ENCODE assay signal across 8 cellular contexts in the genomic region with DNA sequence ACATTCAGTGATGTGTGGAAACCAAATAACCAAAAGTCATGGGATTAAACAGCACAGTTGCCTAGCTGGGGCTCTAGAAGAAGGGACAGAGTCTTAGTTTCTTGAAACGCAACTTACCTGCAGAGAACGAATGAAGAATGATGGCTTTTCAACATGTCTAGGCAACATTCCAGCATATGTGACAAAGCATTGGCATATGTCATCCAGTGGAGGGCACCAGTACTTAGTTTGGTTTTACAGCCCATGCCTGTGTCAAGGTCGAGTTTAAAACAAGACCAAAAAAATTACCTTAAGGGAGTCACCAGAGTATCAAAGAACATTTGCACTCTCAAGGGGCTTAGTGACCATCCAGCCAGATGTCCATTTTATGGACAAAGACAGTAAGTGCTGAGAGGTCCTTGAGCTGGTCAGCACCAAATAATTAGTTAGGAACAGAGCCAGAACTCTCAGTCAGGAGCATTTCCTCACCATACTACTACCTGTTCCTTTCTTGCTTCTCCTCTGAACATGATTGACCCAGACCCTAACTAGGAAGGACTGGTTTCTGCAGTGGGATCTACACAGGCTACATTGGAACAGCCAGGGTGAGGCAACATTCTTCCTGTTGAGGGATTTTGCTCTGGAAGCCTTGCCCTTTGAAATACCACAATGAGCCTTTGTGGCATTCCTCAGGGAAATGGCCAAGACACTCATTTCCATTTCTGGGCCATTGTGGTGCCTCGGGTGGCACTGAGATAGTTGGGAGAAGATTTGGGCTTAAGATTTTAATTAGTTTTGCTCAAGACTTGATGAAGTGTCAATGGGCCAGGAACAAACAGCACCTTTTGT.
DNase-seq lines count a peak whose midpoint lies in the region; ATAC-seq and TF ChIP-seq lines count a peak whose summit lies in the region.

No MANE protein-coding gene starts in this region.

- ATAC-seq in GM19397 (IDR thresholded peaks at IDR 0.05; ENCODE audit: unreplicated experiment) = peak; percentile 60

- TF ChIP-seq POLR2A in prostate gland (IDR thresholded peaks at IDR 0.05) = no peak

- DNase-seq in EH (ENCODE audit: low read depth) = peak; percentile 25
- peak; percentile 42 for DNase-seq in HuH-7 (ENCODE audit: low spot score)
- peak; percentile 71 for DNase-seq in SW480 (ENCODE audit: low spot score)
- no peak for DNase-seq in epithelial cell of proximal tubule (ENCODE audit: low read depth)
- peak; percentile 33 for DNase-seq in prostate gland (ENCODE audit: low spot score)
- DNase-seq in islet precursor cell = no peak
- no peak for DNase-seq in ureter (ENCODE audit: low spot score)

- no peak overlapping the region for H3K27ac ChIP-seq in prostate gland

- H3K4me1 ChIP-seq in prostate gland (replicated peaks) = no peaks in the 10 kb centered on the region

- H3K4me3 ChIP-seq in epithelial cell of proximal tubule (ENCODE audit: low read depth, low read length) (no peak overlapping the region), prostate gland (no peak overlapping the region)

- 43% methylated on average over 4 of the region's 4 CpGs for WGBS in prostate gland

- no peaks in the 10 kb centered on the region for H3K36me3 ChIP-seq in prostate gland

- TF ChIP-seq CTCF in epithelial cell of proximal tubule (conservative IDR thresholded peaks at IDR 0.05; ENCODE audit: low read depth, low read length) (peak; percentile 61), prostate gland (IDR thresholded peaks at IDR 0.05) (peak in 3 of 4 experiments; percentile 30 to 47 (median 45))

- intact Hi-C loops in prostate gland (cut with DNase I) = no loop called here

- no peaks in the 10 kb centered on the region for H3K27me3 ChIP-seq in prostate gland (replicated peaks; ENCODE audit: insufficient read depth)

- H3K9me3 ChIP-seq in prostate gland = no peaks in the 10 kb centered on the region

Comparison
In these comparisons a context has a peak if more than half of its experiments do, and no peak if none do; other contexts are left out.
1. DNase-seq: peak in EH (single experiment), HuH-7 (single experiment), SW480 (single experiment) and prostate gland (single experiment); none in epithelial cell of proximal tubule (single experiment), islet precursor cell (single experiment) and ureter (single experiment).